Comparison of ENCODE assay signal across 24 cellular contexts in genomic region chr17:4057731-4058130, GRCh38.
"Had no signal": no experiment of that assay in that cellular context is flagged by ENCODE, and none has a peak within 500 bp of the region (broad histone marks: within the 10 kb centered on the region; RNA-seq: fewer than 3 reads in every experiment).

No MANE protein-coding gene starts in this region.

- H3K27me3 ChIP-seq: colonic mucosa, esophagus squamous epithelium, gastrocnemius medialis, heart right ventricle, left lung had no signal

- H3K4me3 Mint-ChIP-seq: dendritic cell treated with granulocyte-macrophage colony-stimulating factor and Interleukin-4, amounts not matched to agents 40 ng/mL and 50 ng/mL, for 4 days; effector memory CD8-positive, alpha-beta T cell; endodermal cell; mesothelial cell of epicardium; naive B cell had no signal

- H3K4me1 ChIP-seq: colonic mucosa, esophagus squamous epithelium, gastrocnemius medialis, heart right ventricle, left lung, lower lobe of right lung had no signal

- H3K9me3 ChIP-seq: colonic mucosa, esophagus squamous epithelium, gastrocnemius medialis, heart right ventricle, left lung, lower lobe of right lung, mucosa of descending colon had no signal

- H3K4me1 Mint-ChIP-seq: endodermal cell, mesothelial cell of epicardium, naive B cell had no signal

- H3K27ac Mint-ChIP-seq: dendritic cell treated with granulocyte-macrophage colony-stimulating factor and Interleukin-4, amounts not matched to agents 40 ng/mL and 50 ng/mL, for 4 days; effector memory CD8-positive, alpha-beta T cell; endodermal cell; mesothelial cell of epicardium had no signal

- H3K9me3 Mint-ChIP-seq: dendritic cell treated with granulocyte-macrophage colony-stimulating factor and Interleukin-4, amounts not matched to agents 40 ng/mL and 50 ng/mL, for 4 days; effector memory CD8-positive, alpha-beta T cell; endodermal cell; mesothelial cell of epicardium; naive B cell had no signal

- H3K27ac ChIP-seq: colonic mucosa, epithelial cell of prostate, esophagus squamous epithelium, gastrocnemius medialis, heart right ventricle, left lung, lower lobe of right lung had no signal

- H3K4me3 ChIP-seq: colonic mucosa, esophagus squamous epithelium, gastrocnemius medialis, heart right ventricle, left lung, lower lobe of right lung, mucosa of descending colon had no signal

- ATAC-seq: effector memory CD8-positive, alpha-beta T cell; esophagus mucosa; gastrocnemius medialis; heart right ventricle; left cardiac atrium; left lung; left ventricle myocardium superior; lower lobe of right lung; mucosa of descending colon had no signal

- H3K27me3 Mint-ChIP-seq: dendritic cell treated with granulocyte-macrophage colony-stimulating factor and Interleukin-4, amounts not matched to agents 40 ng/mL and 50 ng/mL, for 4 days; effector memory CD8-positive, alpha-beta T cell; naive B cell had no signal

- DNase-seq: colonic mucosa; cortex of kidney; effector CD8-positive, alpha-beta T cell; effector memory CD8-positive, alpha-beta T cell; endodermal cell; erythroblast; esophagus squamous epithelium; foreskin fibroblast; foreskin melanocyte; gastrocnemius medialis; glutamatergic neuron; heart right ventricle; hippocampal formation; left cardiac atrium; left lung; left ventricle myocardium superior; lower lobe of right lung; mesenchymal stem cell; mucosa of descending colon; naive B cell had no signal
